In the genomic region with DNA sequence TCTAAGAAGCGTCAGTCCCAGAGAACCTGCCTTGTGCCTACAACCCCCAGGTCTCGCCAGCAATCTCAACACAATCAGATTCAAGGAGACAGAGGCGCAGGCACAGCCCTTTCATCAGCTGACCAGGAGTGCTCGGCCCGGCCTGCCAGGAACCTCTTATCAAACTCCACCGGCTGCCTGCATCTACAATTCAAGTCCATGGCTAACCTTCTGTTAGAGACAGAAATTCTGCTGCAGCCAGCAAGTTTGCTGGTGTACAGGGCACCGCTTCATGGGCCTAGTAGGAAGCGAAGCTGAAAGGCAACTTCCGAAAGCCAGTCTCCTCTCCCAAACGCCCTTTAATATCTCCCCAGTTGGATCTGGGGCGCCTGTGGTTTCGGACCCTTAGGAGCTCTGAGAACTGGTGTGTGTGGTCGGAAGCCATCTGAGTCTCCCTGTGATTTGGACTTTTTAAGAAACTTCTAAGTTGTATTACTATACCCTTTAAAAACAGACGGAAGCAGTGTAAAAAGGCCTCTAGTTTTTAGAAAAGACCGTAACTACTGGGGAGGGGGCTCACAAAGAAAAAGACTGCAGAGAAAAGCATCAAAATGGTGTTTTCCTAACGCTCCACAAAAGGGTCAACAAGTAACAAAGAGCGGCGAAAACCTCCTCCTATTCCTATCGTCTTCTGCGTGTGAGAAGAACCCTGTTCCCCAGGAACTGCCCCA, we compare ENCODE assay signal across 8 cellular contexts. TPM values are rescaled to one million over a fixed set of nuclear protein-coding genes. Genes with fewer than 3 reads are reported as not detected.
DNase-seq lines count a peak whose midpoint lies in the region; ATAC-seq and TF ChIP-seq lines count a peak whose summit lies in the region.

No MANE protein-coding gene starts in this region.

- CTCF ChIA-PET in activated CD8-positive, alpha-beta T cell treated with anti-CD3 and anti-CD28 coated beads, Interleukin-2, amount 10 ng/mL, durations not matched to agents 7 days and 5 days (lab: Charles Lee), result no interaction called here

- H3F3A ChIP-seq in MM.1S (ENCODE audit: insufficient read depth, low read length), result peaks cover 5% of the 10 kb centered on the region; the same call in 1 of the 2 replicates

- TF ChIP-seq CTCF in MM.1S (IDR thresholded peaks at IDR 0.05; ENCODE audit: low read length), result no peak
- TF ChIP-seq CTCF in fibroblast of pulmonary artery (IDR thresholded peaks at IDR 0.05; ENCODE audit: low read length, missing control alignments), result no peak

- H3K9me3 Mint-ChIP-seq in activated CD8-positive, alpha-beta T cell treated with anti-CD3 and anti-CD28 coated beads, Interleukin-2, amount 10 ng/mL, durations not matched to agents 7 days and 5 days (ENCODE audit: insufficient read depth), result no peaks in the 10 kb centered on the region
- H3K9me3 Mint-ChIP-seq in natural killer cell treated with Interleukin-12 subunit alpha and Interleukin-12 subunit beta and Interleukin-15 and Interleukin-18, amount 100 ng/mL, for 72 hours, result no peaks in the 10 kb centered on the region

- no peaks in the 10 kb centered on the region for H3K9me3 ChIP-seq in MM.1S (replicated peaks; ENCODE audit: insufficient read depth, low read length)

- no peak overlapping the region for H2AFZ ChIP-seq in MM.1S (ENCODE audit: low read length)

- peaks cover 54% of the 10 kb centered on the region for H3K36me3 Mint-ChIP-seq in activated CD8-positive, alpha-beta T cell treated with anti-CD3 and anti-CD28 coated beads, Interleukin-2, amount 10 ng/mL, durations not matched to agents 7 days and 5 days (ENCODE audit: low read depth)
- peaks cover 8% of the 10 kb centered on the region for H3K36me3 Mint-ChIP-seq in natural killer cell treated with Interleukin-12 subunit alpha and Interleukin-12 subunit beta and Interleukin-15 and Interleukin-18, amount 100 ng/mL, for 72 hours

- no peaks in the 10 kb centered on the region for H3K9me2 ChIP-seq in MM.1S (replicated peaks; ENCODE audit: insufficient read depth, low read length)

- no peaks in the 10 kb centered on the region for H3K36me3 ChIP-seq in MM.1S (replicated peaks; ENCODE audit: insufficient read depth, low read length)

- peaks cover 18% of the 10 kb centered on the region for H4K20me1 ChIP-seq in MM.1S (ENCODE audit: insufficient read depth, low read length)

- H3K27me3 ChIP-seq in MM.1S (replicated peaks; ENCODE audit: insufficient read depth, low read length), result no peaks in the 10 kb centered on the region

- H3K27me3 Mint-ChIP-seq in activated CD8-positive, alpha-beta T cell treated with anti-CD3 and anti-CD28 coated beads, Interleukin-2, amount 10 ng/mL, durations not matched to agents 7 days and 5 days (ENCODE audit: low read depth), result no peaks in the 10 kb centered on the region
- H3K27me3 Mint-ChIP-seq in natural killer cell treated with Interleukin-12 subunit alpha and Interleukin-12 subunit beta and Interleukin-15 and Interleukin-18, amount 100 ng/mL, for 72 hours, result no peaks in the 10 kb centered on the region

- ATAC-seq in activated CD8-positive, alpha-beta T cell treated with anti-CD3 and anti-CD28 coated beads, Interleukin-2, amount 10 ng/mL, durations not matched to agents 7 days and 5 days, result no peak
- ATAC-seq in natural killer cell treated with Interleukin-12 subunit alpha and Interleukin-12 subunit beta and Interleukin-15 and Interleukin-18, amount 100 ng/mL, for 72 hours, result no peak
- no peak for ATAC-seq in GM19467 (IDR thresholded peaks at IDR 0.05; ENCODE audit: unreplicated experiment)
- ATAC-seq in GM21619 (IDR thresholded peaks at IDR 0.05; ENCODE audit: unreplicated experiment), result no peak

- peaks cover 55% of the 10 kb centered on the region for H3K79me2 ChIP-seq in MM.1S (ENCODE audit: low read length)

- peak overlapping the region; percentile 99 for H3K4me3 Mint-ChIP-seq in activated CD8-positive, alpha-beta T cell treated with anti-CD3 and anti-CD28 coated beads, Interleukin-2, amount 10 ng/mL, durations not matched to agents 7 days and 5 days
- H3K4me3 Mint-ChIP-seq in natural killer cell treated with Interleukin-12 subunit alpha and Interleukin-12 subunit beta and Interleukin-15 and Interleukin-18, amount 100 ng/mL, for 72 hours, result peak overlapping the region; percentile 88

- POLR2A ChIA-PET in activated CD8-positive, alpha-beta T cell treated with anti-CD3 and anti-CD28 coated beads, Interleukin-2, amount 10 ng/mL, durations not matched to agents 7 days and 5 days (lab: Charles Lee), result interaction anchor here (0.7 to 2.0 kb wide), 6 partner anchors 9 to 61 kb away, joined by 3 to 13 read pairs (median 3); no protein-coding TSS in a partner anchor

- peak overlapping the region; percentile 91 for H3K9ac ChIP-seq in MM.1S (ENCODE audit: low read length)

- peaks cover 20% of the 10 kb centered on the region for H3K4me1 ChIP-seq in MM.1S (ENCODE audit: low read length)

- H3K27ac Mint-ChIP-seq in activated CD8-positive, alpha-beta T cell treated with anti-CD3 and anti-CD28 coated beads, Interleukin-2, amount 10 ng/mL, durations not matched to agents 7 days and 5 days, result peak overlapping the region; percentile 97
- peak overlapping the region; percentile 89 for H3K27ac Mint-ChIP-seq in natural killer cell treated with Interleukin-12 subunit alpha and Interleukin-12 subunit beta and Interleukin-15 and Interleukin-18, amount 100 ng/mL, for 72 hours

- peak overlapping the region; percentile 73 for H3K4me2 ChIP-seq in MM.1S (ENCODE audit: low read depth, low read length)

- DNase-seq in DMS53 (lab: John Stamatoyannopoulos, UW) (peak; percentile 50), MM.1S (peak; percentile 28), fibroblast of pulmonary artery (ENCODE audit: low read depth) (no peak), SKM-1 (lab: John Stamatoyannopoulos, UW; ENCODE audit: unreplicated experiment) (no peak)
- DNase-seq in activated CD8-positive, alpha-beta T cell treated with anti-CD3 and anti-CD28 coated beads, Interleukin-2, amount 10 ng/mL, durations not matched to agents 7 days and 5 days, result peak; percentile 46
- no peak for DNase-seq in natural killer cell treated with Interleukin-12 subunit alpha and Interleukin-12 subunit beta and Interleukin-15 and Interleukin-18, amount 100 ng/mL, for 72 hours (ENCODE audit: low spot score)

- peak overlapping the region; percentile 86 for H3K27ac ChIP-seq in MM.1S (ENCODE audit: low read length)

- peak overlapping the region; percentile 75 for H3K4me3 ChIP-seq in MM.1S (ENCODE audit: low read length)
- H3K4me3 ChIP-seq in fibroblast of pulmonary artery (replicated peaks; ENCODE audit: low read depth, low read length), result peak overlapping the region; percentile 67

- peaks cover 52% of the 10 kb centered on the region for H3K4me1 Mint-ChIP-seq in activated CD8-positive, alpha-beta T cell treated with anti-CD3 and anti-CD28 coated beads, Interleukin-2, amount 10 ng/mL, durations not matched to agents 7 days and 5 days (ENCODE audit: low read depth)
- H3K4me1 Mint-ChIP-seq in natural killer cell treated with Interleukin-12 subunit alpha and Interleukin-12 subunit beta and Interleukin-15 and Interleukin-18, amount 100 ng/mL, for 72 hours (ENCODE audit: low read depth in 2 of 2), result peaks cover 53 to 62% of the 10 kb centered on the region in 2 donors

RNA-seq across cellular contexts. Expression of a gene that starts 1.7 kb away (rescaled TPM):
- 100 to 1,000 TPM; 177 to 180 TPM for total RNA-seq in activated CD8-positive, alpha-beta T cell treated with anti-CD3 and anti-CD28 coated beads, Interleukin-2, amount 10 ng/mL, durations not matched to agents 7 days and 5 days
- total RNA-seq in natural killer cell treated with Interleukin-12 subunit alpha and Interleukin-12 subunit beta and Interleukin-15 and Interleukin-18, amount 100 ng/mL, for 72 hours, result 100 to 1,000 TPM in 1 of 2 donors, 10 to 100 TPM in 1; 71.0 to 135 TPM

Comparison
In these comparisons a context has a peak if more than half of its experiments do, and no peak if none do; other contexts are left out.
1. DNase-seq: peak in DMS53 (single experiment), MM.1S (single experiment) and activated CD8-positive, alpha-beta T cell treated with anti-CD3 and anti-CD28 coated beads, Interleukin-2, amount 10 ng/mL, durations not matched to agents 7 days and 5 days (single experiment); none in fibroblast of pulmonary artery (single experiment), natural killer cell treated with Interleukin-12 subunit alpha and Interleukin-12 subunit beta and Interleukin-15 and Interleukin-18, amount 100 ng/mL, for 72 hours (single experiment) and SKM-1 (single experiment).